In genomic region chr20:59481082-59482018, GRCh38 we compare ENCODE assay signal across 24 cellular contexts.
DNase-seq lines count a peak whose midpoint lies in the region; ATAC-seq, FAIRE-seq and TF ChIP-seq lines count a peak whose summit lies in the region.
"Had no signal": no experiment of that assay in that cellular context is flagged by ENCODE, and none has a peak within 500 bp of the region (broad histone marks: within the 10 kb centered on the region; RNA-seq: fewer than 3 reads in every experiment).

No MANE protein-coding gene starts in this region.

- in situ Hi-C loops in KBM-7 (cut with MboI; ENCODE audit: low pct_unique_long_range_greater_than_20kb, low sequenced_read_pairs), result no loop called here

- H3K4me3 ChIP-seq in kidney (ENCODE audit: low read length in 2 of 2), result no peak overlapping the region
- no peak overlapping the region for H3K4me3 ChIP-seq in pancreas
- H3K4me3 ChIP-seq: GM12878, GM23248, SJSA1 had no signal

- FAIRE-seq in HTR-8/SVneo (lab: Jason Lieb, UNC) (peak; percentile 75), kidney (lab: Jason Lieb, UNC) (no peak), pancreas (lab: Jason Lieb, UNC) (no peak)
- FAIRE-seq: GM12878 had no signal

- H3K9ac ChIP-seq in kidney (ENCODE audit: low read length in 2 of 2), result no peak overlapping the region
- H3K9ac ChIP-seq: GM23248 had no signal

- H3K4me1 ChIP-seq in kidney (ENCODE audit: control insufficient read depth in 1 of 2, insufficient read depth in 1 of 2, low read depth in 1 of 2, low read length in 2 of 2), result no peaks in the 10 kb centered on the region
- H3K4me1 ChIP-seq in pancreas, result no peaks in the 10 kb centered on the region
- H3K4me1 ChIP-seq: SJSA1 had no signal

- H3K36me3 ChIP-seq in kidney (ENCODE audit: control insufficient read depth in 1 of 2, insufficient read depth in 2 of 2, low read length in 2 of 2) (no peaks in the 10 kb centered on the region), pancreas (no peaks in the 10 kb centered on the region)
- H3K36me3 ChIP-seq: SJSA1 had no signal

- DNase-seq in activated effector memory CD4-positive, alpha-beta T cell treated with anti-CD3 and anti-CD28 coated beads, Interleukin-2, amount 50 U/mL, for 16 hours, result peak; percentile 49
- DNase-seq in activated effector memory CD4-positive, alpha-beta T cell treated with Interleukin-2 at 50 U/mL for 16 hours, result no peak
- DNase-seq in HTR-8/SVneo (ENCODE audit: insufficient read length, low spot score) (no peak), kidney (peak; percentile 24), KBM-7 (no peak), pancreas (no peak)
- DNase-seq: Calu3; GDM1; GM23248; HCEC 1CT; Kasumi-1; NCI-H1105 treated with DMSO at 0.1 percent for 48 hours; NCI-H146; NCI-H1930; NCI-H2107; NCI-H524; NCI-H82; NK-92 treated with Interleukin-12 subunit alpha and Interleukin-12 subunit beta, amount 100 ng/mL, for 24 hours; PC-3; T-helper 1 cell had no signal

- TF ChIP-seq CTCF in kidney (IDR thresholded peaks at IDR 0.05; ENCODE audit: borderline replicate concordance, extremely low read depth, insufficient read depth), result no peak
- no peak for TF ChIP-seq CTCF in pancreas (IDR thresholded peaks at IDR 0.05)

- H3K9me3 ChIP-seq in kidney (ENCODE audit: control insufficient read depth in 1 of 2, low read length in 2 of 2) (no peaks in the 10 kb centered on the region), pancreas (no peaks in the 10 kb centered on the region)
- H3K9me3 ChIP-seq: SJSA1 had no signal

- no peak overlapping the region for H3K27ac ChIP-seq in kidney (ENCODE audit: low read depth in 2 of 2, low read length in 2 of 2)
- H3K27ac ChIP-seq in pancreas, result no peak overlapping the region
- H3K27ac ChIP-seq: GM23248, SJSA1 had no signal

- peaks cover 0 to 8% (median 0%) of the 10 kb centered on the region in 4 donors for H3K27me3 ChIP-seq in pancreas

- WGBS in pancreas, 2 donors, result 56 to 64% methylated on average over 20 of the region's 20 CpGs

- intact Hi-C loops in kidney (cut with DNase I), result no loop called here
- intact Hi-C loops in pancreas (cut with DNase I), result no loop called here

- no peak for ATAC-seq in pancreas
- no peak for ATAC-seq in HG02759 (IDR thresholded peaks at IDR 0.05; ENCODE audit: unreplicated experiment)
- ATAC-seq: GM12878, PC-3, Right ventricle myocardium inferior had no signal

Comparison
In these comparisons a context has a peak if more than half of its experiments do, and no peak if none do; other contexts are left out.
1. DNase-seq: peak in activated effector memory CD4-positive, alpha-beta T cell treated with anti-CD3 and anti-CD28 coated beads, Interleukin-2, amount 50 U/mL, for 16 hours (single experiment) and kidney (single experiment); none in activated effector memory CD4-positive, alpha-beta T cell treated with Interleukin-2 at 50 U/mL for 16 hours (single experiment), HTR-8/SVneo (single experiment), KBM-7 (single experiment) and pancreas (0 of 6).